21 cellular contexts compared by ENCODE assay signal in the genomic region with DNA sequence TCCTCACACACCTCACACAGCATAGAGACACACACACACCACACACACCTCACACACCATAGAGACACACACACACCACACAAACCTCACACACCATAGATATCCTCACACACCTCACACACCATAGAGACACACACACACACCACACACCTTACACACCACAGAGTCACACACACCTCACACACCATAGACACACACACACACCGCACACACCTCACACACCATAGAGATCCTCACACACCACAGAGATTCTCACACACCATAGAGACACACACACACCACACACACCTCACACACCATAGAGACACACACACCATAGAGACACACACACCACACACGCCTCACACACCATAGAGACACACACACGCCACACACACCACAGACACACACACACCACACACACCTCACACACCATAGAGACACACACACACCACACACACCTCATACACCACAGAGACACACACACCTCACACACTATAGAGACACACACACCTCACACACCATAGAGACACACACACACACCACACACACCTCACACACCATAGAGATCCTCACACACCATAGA.
"Had no signal": no experiment of that assay in that cellular context is flagged by ENCODE, and none has a peak within 500 bp of the region (broad histone marks: within the 10 kb centered on the region; RNA-seq: fewer than 3 reads in every experiment).

No MANE protein-coding gene starts in this region.

- H3K4me2 ChIP-seq: smooth muscle cell had no signal

- ATAC-seq: effector memory CD8-positive, alpha-beta T cell; left ventricle myocardium superior had no signal

- H3K9me3 ChIP-seq: esophagus squamous epithelium, neutrophil, pancreas, thyroid gland, upper lobe of left lung, vagina had no signal

- H3K4me3 ChIP-seq: esophagus squamous epithelium, lung, pancreas, smooth muscle cell, thyroid gland, upper lobe of left lung, vagina had no signal

- FAIRE-seq: endometrium, keratinocyte, pancreas had no signal

- H3K27me3 ChIP-seq: neutrophil, pancreas, thyroid gland, upper lobe of left lung, vagina had no signal

- H3K27ac ChIP-seq: esophagus squamous epithelium, neutrophil, pancreas, thyroid gland, upper lobe of left lung, vagina had no signal

- H3K4me1 ChIP-seq: esophagus squamous epithelium, pancreas, thyroid gland, upper lobe of left lung, vagina had no signal

- H3K36me3 ChIP-seq: esophagus squamous epithelium, neutrophil, pancreas, thyroid gland, upper lobe of left lung, vagina had no signal

- DNase-seq: cortex of kidney; effector memory CD8-positive, alpha-beta T cell; esophagus squamous epithelium; foreskin melanocyte; left ventricle myocardium superior; natural killer cell; stimulated activated CD4-positive, alpha-beta T cell treated with anti-CD3 and anti-CD28 coated beads, Interleukin-12 subunit alpha, Interleukin-12 subunit beta, amount 100 ng/mL, for 4 hours; stimulated activated CD4-positive, alpha-beta T cell treated with anti-CD3 and anti-CD28 coated beads, Interleukin-1b, Interleukin-23, amount 100 ng/mL, for 48 hours; stimulated activated CD4-positive, alpha-beta T cell treated with anti-CD3 and anti-CD28 coated beads, Interleukin-4, amount 100 ng/mL, for 1 hour; stimulated activated CD8-positive, alpha-beta memory T cell treated with anti-CD3 and anti-CD28 coated beads, Interleukin-4, amount 100 ng/mL, for 48 hours; stimulated activated naive CD4-positive, alpha-beta T cell; stimulated activated naive CD8-positive, alpha-beta T cell treated with anti-CD3 and anti-CD28 coated beads, Interleukin-15, amount 100 ng/mL, for 72 hours; thyroid gland; upper lobe of left lung had no signal
